ENCODE assay signal across 8 cellular contexts in the genomic region with DNA sequence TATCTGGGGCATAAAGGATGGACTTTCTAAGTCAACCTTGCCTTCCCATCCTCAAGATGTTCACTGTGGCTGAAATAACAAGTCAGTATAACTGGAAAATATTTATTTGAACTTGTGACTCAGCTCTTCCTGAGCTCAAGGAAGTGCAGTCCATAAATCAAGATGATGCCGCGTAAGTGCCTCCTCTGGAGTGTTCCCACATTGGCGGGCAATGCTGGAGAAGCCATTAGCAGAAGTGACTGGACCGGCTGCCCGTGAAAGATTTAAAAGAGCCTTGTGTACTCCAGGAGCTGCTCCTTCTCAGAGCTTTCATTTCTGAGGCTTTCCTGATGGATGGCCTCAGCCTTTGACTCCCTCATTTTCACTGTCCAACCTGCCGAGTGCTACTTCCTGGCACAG. TPM values are rescaled to one million over a fixed set of nuclear protein-coding genes. Genes with fewer than 3 reads are reported as not detected.
A peak's percentile ranks its signal among the peaks of the same experiment; 100 is the strongest.
DNase-seq lines count a peak whose midpoint lies in the region; ATAC-seq and TF ChIP-seq lines count a peak whose summit lies in the region.
"Had no signal": no experiment of that assay in that cellular context is flagged by ENCODE, and none has a peak within 500 bp of the region (broad histone marks: within the 10 kb centered on the region; RNA-seq: fewer than 3 reads in every experiment).

No MANE protein-coding gene starts in this region.

- TF ChIP-seq CTCF in HEK293 (tag by site-specific recombination; IDR thresholded peaks at IDR 0.05) (no peak), gastroesophageal sphincter (IDR thresholded peaks at IDR 0.05) (no peak), GM10266 (IDR thresholded peaks at IDR 0.05; ENCODE audit: control insufficient read depth, insufficient read depth, low read depth, missing control alignments) (no peak)

- H3K9ac ChIP-seq in stomach smooth muscle (ENCODE audit: low read length in 2 of 2): peak overlapping the region in 1 of 2 donors; percentile 41

- POLR2A ChIA-PET in HEK293 (lab: Yijun Ruan, JAX): interaction anchor here (1.4 to 1.6 kb wide), 2 partner anchors 16 to 18 kb away, joined by 5 to 6 read pairs; a partner anchor contains a TSS

- H3K4me1 ChIP-seq in HEK293 (ENCODE audit: control insufficient read depth, insufficient read depth, low read length): peaks cover under 1% of the 10 kb centered on the region; the same call in 1 of the 2 replicates
- peaks cover 25 to 98% (median 29%) of the 10 kb centered on the region in 3 donors for H3K4me1 ChIP-seq in gastroesophageal sphincter
- H3K4me1 ChIP-seq in stomach smooth muscle (ENCODE audit: control insufficient read depth, insufficient read depth, low read length): peaks cover 58% of the 10 kb centered on the region

- WGBS in gastroesophageal sphincter (ENCODE audit: low coverage in 1 of 2), 2 donors: 7 to 8% methylated on average over 3 to 6 of the region's 6 CpGs

- DNase-seq in NOMO-1 treated with dmso at 0.1 percent for 144 hours (lab: John Stamatoyannopoulos, UW; ENCODE audit: unreplicated experiment): peak; percentile 65
- no peak for DNase-seq in GM10266 (ENCODE audit: extremely low spot score)
- no peak for DNase-seq in NCI-H146 treated with DMSO at 0.1 percent for 48 hours (lab: John Stamatoyannopoulos, UW; ENCODE audit: unreplicated experiment)
- DNase-seq: activated CD4-positive, alpha-beta T cell treated with anti-CD3 and anti-CD28 coated beads, Interleukin-2, amount 10 ng/mL, durations not matched to agents 24 days and 14 days had no signal

- CTCF ChIA-PET in HEK293 (lab: Yijun Ruan, JAX): interaction anchor here (0.8 to 2.0 kb wide), 6 partner anchors 12 to 80 kb away, joined by 3 to 12 read pairs (median 3); no protein-coding TSS in a partner anchor

- ATAC-seq in gastroesophageal sphincter (peak; percentile 90), GM19467 (IDR thresholded peaks at IDR 0.05; ENCODE audit: unreplicated experiment) (no peak)

- TF ChIP-seq POLR2A in gastroesophageal sphincter (IDR thresholded peaks at IDR 0.05): no peak

- TF ChIP-seq EP300 in gastroesophageal sphincter (IDR thresholded peaks at IDR 0.05): no peak

- H3K9me3 ChIP-seq in HEK293 (ENCODE audit: control insufficient read depth, insufficient read depth, low read depth, low read length): no peaks in the 10 kb centered on the region
- H3K9me3 ChIP-seq in gastroesophageal sphincter: no peaks in the 10 kb centered on the region
- no peaks in the 10 kb centered on the region for H3K9me3 ChIP-seq in stomach smooth muscle (ENCODE audit: control insufficient read depth in 2 of 2, low read length in 2 of 2)

- H3K27ac ChIP-seq in HEK293 (ENCODE audit: extremely low read depth, low read depth, low read length): no peak overlapping the region
- peak overlapping the region; percentile 76 to 86 (median 84) for H3K27ac ChIP-seq in gastroesophageal sphincter
- peak overlapping the region; percentile 80 for H3K27ac ChIP-seq in stomach smooth muscle (ENCODE audit: low read length)

- H3K4me3 ChIP-seq in HEK293 (ENCODE audit: low read depth, low read length): no peak overlapping the region
- no peak overlapping the region for H3K4me3 ChIP-seq in gastroesophageal sphincter
- peak overlapping the region in 1 of 2 donors; percentile 22 for H3K4me3 ChIP-seq in stomach smooth muscle (ENCODE audit: low read length in 2 of 2)

- H3K27me3 ChIP-seq in gastroesophageal sphincter (no peaks in the 10 kb centered on the region), stomach smooth muscle (ENCODE audit: control insufficient read depth in 1 of 2, insufficient read depth in 2 of 2, low read length in 2 of 2) (no peaks in the 10 kb centered on the region)

- peaks cover 0 to 9% of the 10 kb centered on the region in 2 experiments; a peak in 1 of 3 replicates for H3K36me3 ChIP-seq in HEK293 (ENCODE audit: control insufficient read depth in 2 of 2, insufficient read depth in 1 of 2, low read length in 2 of 2)
- no peaks in the 10 kb centered on the region for H3K36me3 ChIP-seq in gastroesophageal sphincter
- peaks cover 0 to 2% of the 10 kb centered on the region in 2 donors for H3K36me3 ChIP-seq in stomach smooth muscle (ENCODE audit: control insufficient read depth in 2 of 2, insufficient read depth in 2 of 2, low read length in 2 of 2)

TF ChIP-seq in HEK293, 187 proteins besides CTCF, POLR2A, EP300 and RAD21 (continues in another document):
- no peak for TF ChIP-seq ZNF19 (tag by site-specific recombination; IDR thresholded peaks at IDR 0.05; ENCODE audit: low read depth)
- TF ChIP-seq, protein P1, sequence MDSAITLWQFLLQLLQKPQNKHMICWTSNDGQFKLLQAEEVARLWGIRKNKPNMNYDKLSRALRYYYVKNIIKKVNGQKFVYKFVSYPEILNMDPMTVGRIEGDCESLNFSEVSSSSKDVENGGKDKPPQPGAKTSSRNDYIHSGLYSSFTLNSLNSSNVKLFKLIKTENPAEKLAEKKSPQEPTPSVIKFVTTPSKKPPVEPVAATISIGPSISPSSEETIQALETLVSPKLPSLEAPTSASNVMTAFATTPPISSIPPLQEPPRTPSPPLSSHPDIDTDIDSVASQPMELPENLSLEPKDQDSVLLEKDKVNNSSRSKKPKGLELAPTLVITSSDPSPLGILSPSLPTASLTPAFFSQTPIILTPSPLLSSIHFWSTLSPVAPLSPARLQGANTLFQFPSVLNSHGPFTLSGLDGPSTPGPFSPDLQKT (IDR thresholded peaks at IDR 0.05; ENCODE audit: borderline replicate concordance, low read depth, low read length): no peak
- TF ChIP-seq ZNF549 (tag by site-specific recombination; IDR thresholded peaks at IDR 0.05): no peak
- no peak for TF ChIP-seq ZNF747 (tag by site-specific recombination; IDR thresholded peaks at IDR 0.05)
- TF ChIP-seq ZNF501 (tag by site-specific recombination; IDR thresholded peaks at IDR 0.05): no peak
- TF ChIP-seq HOXA7 (CRISPR knock-in tag; IDR thresholded peaks at IDR 0.05; ENCODE audit: borderline replicate concordance): no peak
- 0 out of 2 replicates have a peak, but pooled peaks have one; percentile 8 for TF ChIP-seq ZNF366 (tag by site-specific recombination; conservative IDR thresholded peaks at IDR 0.05)
- TF ChIP-seq ZNF561 (tag by site-specific recombination; IDR thresholded peaks at IDR 0.05; ENCODE audit: borderline replicate concordance): no peak
- no peak for TF ChIP-seq ZBTB1 (tag by site-specific recombination; IDR thresholded peaks at IDR 0.05)
- TF ChIP-seq ZNF221 (tag by site-specific recombination; IDR thresholded peaks at IDR 0.05; ENCODE audit: borderline replicate concordance): no peak
- TF ChIP-seq, protein P2, sequence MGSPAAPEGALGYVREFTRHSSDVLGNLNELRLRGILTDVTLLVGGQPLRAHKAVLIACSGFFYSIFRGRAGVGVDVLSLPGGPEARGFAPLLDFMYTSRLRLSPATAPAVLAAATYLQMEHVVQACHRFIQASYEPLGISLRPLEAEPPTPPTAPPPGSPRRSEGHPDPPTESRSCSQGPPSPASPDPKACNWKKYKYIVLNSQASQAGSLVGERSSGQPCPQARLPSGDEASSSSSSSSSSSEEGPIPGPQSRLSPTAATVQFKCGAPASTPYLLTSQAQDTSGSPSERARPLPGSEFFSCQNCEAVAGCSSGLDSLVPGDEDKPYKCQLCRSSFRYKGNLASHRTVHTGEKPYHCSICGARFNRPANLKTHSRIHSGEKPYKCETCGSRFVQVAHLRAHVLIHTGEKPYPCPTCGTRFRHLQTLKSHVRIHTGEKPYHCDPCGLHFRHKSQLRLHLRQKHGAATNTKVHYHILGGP (tag by site-specific recombination; IDR thresholded peaks at IDR 0.05): no peak
- TF ChIP-seq SCRT1 (tag by site-specific recombination; IDR thresholded peaks at IDR 0.05; ENCODE audit: borderline replicate concordance): no peak
- TF ChIP-seq, protein P3, sequence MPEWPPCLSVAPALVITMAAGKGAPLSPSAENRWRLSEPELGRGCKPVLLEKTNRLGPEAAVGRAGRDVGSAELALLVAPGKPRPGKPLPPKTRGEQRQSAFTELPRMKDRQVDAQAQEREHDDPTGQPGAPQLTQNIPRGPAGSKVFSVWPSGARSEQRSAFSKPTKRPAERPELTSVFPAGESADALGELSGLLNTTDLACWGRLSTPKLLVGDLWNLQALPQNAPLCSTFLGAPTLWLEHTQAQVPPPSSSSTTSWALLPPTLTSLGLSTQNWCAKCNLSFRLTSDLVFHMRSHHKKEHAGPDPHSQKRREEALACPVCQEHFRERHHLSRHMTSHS (tag by site-specific recombination; IDR thresholded peaks at IDR 0.05): no peak
- TF ChIP-seq, protein P4, sequence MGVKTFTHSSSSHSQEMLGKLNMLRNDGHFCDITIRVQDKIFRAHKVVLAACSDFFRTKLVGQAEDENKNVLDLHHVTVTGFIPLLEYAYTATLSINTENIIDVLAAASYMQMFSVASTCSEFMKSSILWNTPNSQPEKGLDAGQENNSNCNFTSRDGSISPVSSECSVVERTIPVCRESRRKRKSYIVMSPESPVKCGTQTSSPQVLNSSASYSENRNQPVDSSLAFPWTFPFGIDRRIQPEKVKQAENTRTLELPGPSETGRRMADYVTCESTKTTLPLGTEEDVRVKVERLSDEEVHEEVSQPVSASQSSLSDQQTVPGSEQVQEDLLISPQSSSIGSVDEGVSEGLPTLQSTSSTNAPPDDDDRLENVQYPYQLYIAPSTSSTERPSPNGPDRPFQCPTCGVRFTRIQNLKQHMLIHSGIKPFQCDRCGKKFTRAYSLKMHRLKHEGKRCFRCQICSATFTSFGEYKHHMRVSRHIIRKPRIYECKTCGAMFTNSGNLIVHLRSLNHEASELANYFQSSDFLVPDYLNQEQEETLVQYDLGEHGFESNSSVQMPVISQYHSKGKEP (tag by site-specific recombination; IDR thresholded peaks at IDR 0.05): no peak
- peak; percentile 42; the same call in 1 of the 2 replicates for TF ChIP-seq ZFP69B (tag by site-specific recombination; IDR thresholded peaks at IDR 0.05)
- peak; percentile 61; the same call in 1 of the 2 replicates for TF ChIP-seq MEIS1 (CRISPR knock-in tag; IDR thresholded peaks at IDR 0.05; ENCODE audit: borderline replicate concordance)
- TF ChIP-seq ZBTB48 (tag by site-specific recombination; IDR thresholded peaks at IDR 0.05): no peak
- TF ChIP-seq ZNF664 (tag by site-specific recombination; IDR thresholded peaks at IDR 0.05): no peak
- no peak for TF ChIP-seq ZNF140 (tag by site-specific recombination; IDR thresholded peaks at IDR 0.05)
- TF ChIP-seq RBAK (tag by site-specific recombination; IDR thresholded peaks at IDR 0.05): no peak
- TF ChIP-seq ZNF335 (tag by site-specific recombination; conservative IDR thresholded peaks at IDR 0.05): no peak
- TF ChIP-seq ZSCAN23 (tag by site-specific recombination; IDR thresholded peaks at IDR 0.05): no peak

RNA-seq across cellular contexts. Expression of a gene that starts 17.4 kb away (rescaled TPM):
- total RNA-seq in gastroesophageal sphincter: 10 to 100 TPM; 38.6 to 99.6 (median 76.7) TPM
